ENCODE assay signal across 28 cellular contexts in genomic region chr7:110356438-110356837, GRCh38.
"Had no signal": no experiment of that assay in that cellular context is flagged by ENCODE, and none has a peak within 500 bp of the region (broad histone marks: within the 10 kb centered on the region; RNA-seq: fewer than 3 reads in every experiment).

No MANE protein-coding gene starts in this region.

- ATAC-seq: effector memory CD8-positive, alpha-beta T cell; left colon; lower lobe of right lung; naive thymus-derived CD8-positive, alpha-beta T cell; pancreas; sciatic nerve had no signal

- H3K27ac Mint-ChIP-seq: effector memory CD8-positive, alpha-beta T cell; immature natural killer cell; naive thymus-derived CD8-positive, alpha-beta T cell; nephron progenitor cell had no signal

- H3K36me3 Mint-ChIP-seq: immature natural killer cell had no signal

- H3K27me3 Mint-ChIP-seq: effector memory CD8-positive, alpha-beta T cell had no signal

- H3K4me3 Mint-ChIP-seq: effector memory CD8-positive, alpha-beta T cell; immature natural killer cell; naive thymus-derived CD8-positive, alpha-beta T cell; nephron progenitor cell had no signal

- DNase-seq: cortex of kidney; effector memory CD8-positive, alpha-beta T cell; erythroblast; esophagus squamous epithelium; foreskin melanocyte; glutamatergic neuron; hypothalamus; immature natural killer cell; islet precursor cell; kidney glomerular epithelial cell; left colon; left ventricle myocardium inferior; lower lobe of right lung; naive thymus-derived CD8-positive, alpha-beta T cell; nephron progenitor cell; retina; stimulated activated CD4-positive, alpha-beta T cell treated with anti-CD3 and anti-CD28 coated beads, Interleukin-12 subunit alpha, Interleukin-12 subunit beta, amount 100 ng/mL, for 4 hours; stimulated activated CD4-positive, alpha-beta T cell treated with anti-CD3 and anti-CD28 coated beads, Interleukin-1b, Interleukin-23, amount 100 ng/mL, for 48 hours; stimulated activated CD4-positive, alpha-beta T cell treated with anti-CD3 and anti-CD28 coated beads, Interleukin-4, amount 100 ng/mL, for 1 hour; stimulated activated CD8-positive, alpha-beta memory T cell treated with anti-CD3 and anti-CD28 coated beads, Interleukin-4, amount 100 ng/mL, for 48 hours; stimulated activated naive CD4-positive, alpha-beta T cell; stomach; tibial artery; upper lobe of left lung had no signal

- H3K4me1 Mint-ChIP-seq: immature natural killer cell; naive thymus-derived CD8-positive, alpha-beta T cell; nephron progenitor cell had no signal

- FAIRE-seq: endometrium, pancreas, urothelium cell line had no signal
